ENCODE assay signal across 8 cellular contexts in genomic region chr14:39432619-39433451, GRCh38. TPM values are rescaled to one million over a fixed set of nuclear protein-coding genes. Genes with fewer than 3 reads are reported as not detected.
DNase-seq lines count a peak whose midpoint lies in the region; ATAC-seq and TF ChIP-seq lines count a peak whose summit lies in the region.

No MANE protein-coding gene starts in this region.

- H3K4me3 ChIP-seq in epithelial cell of proximal tubule (ENCODE audit: low read depth, low read length) (peak overlapping the region; percentile 77), mucosa of descending colon (peak overlapping the region; percentile 95)

- peak; percentile 20 for TF ChIP-seq CTCF in GM20000 (IDR thresholded peaks at IDR 0.05; ENCODE audit: extremely low read depth, missing control alignments)
- TF ChIP-seq CTCF in epithelial cell of proximal tubule (conservative IDR thresholded peaks at IDR 0.05; ENCODE audit: low read depth, low read length): peak; percentile 30
- TF ChIP-seq CTCF in mucosa of descending colon (IDR thresholded peaks at IDR 0.05): no peak

- H3K4me1 ChIP-seq in mucosa of descending colon (ENCODE audit: low read depth): peaks cover 26% of the 10 kb centered on the region

- DNase-seq in DMS 273 (lab: John Stamatoyannopoulos, UW; ENCODE audit: unreplicated experiment): peak; percentile 95
- DNase-seq in GM20000 (ENCODE audit: low spot score): peak; percentile 83
- peak; percentile 81 for DNase-seq in HPDE6-E6E7 (ENCODE audit: extremely low spot score)
- peak; percentile 90 for DNase-seq in NCI-H82 (lab: John Stamatoyannopoulos, UW)
- peak; percentile 51 for DNase-seq in activated T-cell treated with anti-CD3 and anti-CD28 coated beads for 4 hours
- DNase-seq in epithelial cell of proximal tubule (ENCODE audit: low read depth): peak; percentile 56
- peak; percentile 91 to 96 (median 95) for DNase-seq in mucosa of descending colon
- peak; percentile 59 to 68 for DNase-seq in stimulated activated CD8-positive, alpha-beta memory T cell treated with anti-CD3 and anti-CD28 coated beads, Interleukin-7, amount 100 ng/mL, for 48 hours (ENCODE audit: extremely low read depth in 1 of 2, low read depth in 1 of 2)

- H3K36me3 ChIP-seq in mucosa of descending colon (ENCODE audit: low read depth): no peaks in the 10 kb centered on the region

- ATAC-seq in mucosa of descending colon: peak; percentile 90

- no peaks in the 10 kb centered on the region for H3K9me3 ChIP-seq in mucosa of descending colon

- intact Hi-C loops in mucosa of descending colon (cut with DNase I, micrococcal nuclease): no loop called here

RNA-seq across cellular contexts. Expression of gene FBXO33, which starts 0.6 kb away (rescaled TPM):
- total RNA-seq in epithelial cell of proximal tubule (14.4 and 16.8 TPM in 2 replicates), mucosa of descending colon (1 to 10 TPM; 8.6 to 9.9 (median 9.6) TPM)

Comparison
In these comparisons a context has a peak if more than half of its experiments do, and no peak if none do; other contexts are left out.
1. Peak in every context shown above with its lines: DNase-seq, ATAC-seq and H3K4me3 ChIP-seq.